10 cellular contexts compared by ENCODE assay signal in the genomic region with DNA sequence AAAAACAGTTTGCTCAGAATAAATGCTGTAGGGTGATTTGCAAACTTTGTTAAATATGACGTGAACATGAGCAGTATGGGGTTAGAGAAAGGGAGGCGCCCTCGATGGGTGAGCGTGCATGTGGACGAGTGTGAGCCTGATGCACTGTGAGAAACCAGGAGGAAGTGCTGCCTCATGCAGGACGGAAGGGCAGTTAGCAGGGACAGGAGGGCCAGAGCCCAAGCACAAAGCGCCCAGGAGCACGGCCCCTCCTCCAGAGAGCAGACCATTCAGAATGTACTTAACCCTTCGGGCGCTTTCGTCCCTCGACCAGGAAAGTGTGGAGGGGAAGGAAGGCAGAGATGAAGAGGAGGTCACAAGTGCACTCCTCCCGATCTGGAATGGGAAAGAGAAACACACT. TPM values are rescaled to one million over a fixed set of nuclear protein-coding genes. Genes with fewer than 3 reads are reported as not detected.
DNase-seq lines count a peak whose midpoint lies in the region; ATAC-seq and TF ChIP-seq lines count a peak whose summit lies in the region.
"Had no signal": no experiment of that assay in that cellular context is flagged by ENCODE, and none has a peak within 500 bp of the region (broad histone marks: within the 10 kb centered on the region; RNA-seq: fewer than 3 reads in every experiment).

No MANE protein-coding gene starts in this region.

- WGBS in gastroesophageal sphincter (ENCODE audit: low coverage in 1 of 2), 2 donors: 14 to 41% methylated on average over 6 to 8 of the region's 13 CpGs
- 52% methylated on average over 13 of the region's 13 CpGs for WGBS in prostate gland

- no peak for TF ChIP-seq CTCF in AG10803 (conservative IDR thresholded peaks at IDR 0.05; ENCODE audit: low read length)
- TF ChIP-seq CTCF in WERI-Rb-1 (IDR thresholded peaks at IDR 0.05; ENCODE audit: low read depth, low read length): peak; percentile 43
- no peak for TF ChIP-seq CTCF in gastroesophageal sphincter (IDR thresholded peaks at IDR 0.05)
- no peak for TF ChIP-seq CTCF in coronary artery (IDR thresholded peaks at IDR 0.05)
- no peak for TF ChIP-seq CTCF in prostate gland (IDR thresholded peaks at IDR 0.05)

- intact Hi-C loops in prostate gland (cut with DNase I): no loop called here

- H3K27ac ChIP-seq in WERI-Rb-1 (no peak overlapping the region), gastroesophageal sphincter (peak overlapping the region in 2 of 4 donors; percentile 6 to 24), coronary artery (peak overlapping the region in 1 of 2 donors; percentile 3), prostate gland (no peak overlapping the region)
- H3K27ac ChIP-seq: HL-60 had no signal

- H3K36me3 ChIP-seq in WERI-Rb-1 (peaks cover 20% of the 10 kb centered on the region), gastroesophageal sphincter (peaks cover 0 to 35% of the 10 kb centered on the region in 2 donors), prostate gland (no peaks in the 10 kb centered on the region)

- TF ChIP-seq POLR2A in gastroesophageal sphincter (IDR thresholded peaks at IDR 0.05): no peak
- no peak for TF ChIP-seq POLR2A in prostate gland (IDR thresholded peaks at IDR 0.05)

- H3K4me1 ChIP-seq in gastroesophageal sphincter (peaks cover 11 to 68% (median 19%) of the 10 kb centered on the region in 3 donors), prostate gland (replicated peaks) (no peaks in the 10 kb centered on the region)

- TF ChIP-seq EP300 in gastroesophageal sphincter (IDR thresholded peaks at IDR 0.05): no peak

- H3K9me3 ChIP-seq in WERI-Rb-1 (ENCODE audit: severe bottlenecking): no peaks in the 10 kb centered on the region
- H3K9me3 ChIP-seq in gastroesophageal sphincter: no peaks in the 10 kb centered on the region
- H3K9me3 ChIP-seq in prostate gland: no peaks in the 10 kb centered on the region

- no peaks in the 10 kb centered on the region for H3K27me3 ChIP-seq in WERI-Rb-1 (ENCODE audit: insufficient read depth, low read depth, severe bottlenecking)
- no peaks in the 10 kb centered on the region for H3K27me3 ChIP-seq in gastroesophageal sphincter
- H3K27me3 ChIP-seq in prostate gland (replicated peaks; ENCODE audit: insufficient read depth): no peaks in the 10 kb centered on the region

- peak; percentile 44 for ATAC-seq in gastroesophageal sphincter

- peak; percentile 34 for DNase-seq in AG10803 (ENCODE audit: low read depth)
- DNase-seq in WERI-Rb-1: peak; percentile 67
- peak; percentile 14 for DNase-seq in mucosa of gallbladder (ENCODE audit: low spot score)
- DNase-seq in cortex of kidney (lab: John Stamatoyannopoulos, UW): no peak
- DNase-seq in coronary artery (ENCODE audit: low spot score): no peak
- DNase-seq in prostate gland (ENCODE audit: low spot score): no peak
- no peak for DNase-seq in NCI-H82 treated with DMSO at 0.1 percent for 48 hours (lab: John Stamatoyannopoulos, UW; ENCODE audit: unreplicated experiment)
- DNase-seq: NCI-H2171 treated with DMSO at 0.1 percent for 48 hours had no signal

- H3K4me3 ChIP-seq in AG10803 (ENCODE audit: low read length) (no peak overlapping the region), WERI-Rb-1 (ENCODE audit: low read depth, low read length) (no peak overlapping the region), gastroesophageal sphincter (no peak overlapping the region), coronary artery (no peak overlapping the region), prostate gland (no peak overlapping the region)

RNA-seq across cellular contexts. Expression of gene TCHP, which starts 44.9 kb away (rescaled TPM):
- total RNA-seq in gastroesophageal sphincter (10 to 100 TPM; 12.4 to 29.4 (median 17.6) TPM), mucosa of gallbladder (18.8 TPM), prostate gland (10 to 100 TPM; 18.9 to 26.3 TPM)

RNA-seq across cellular contexts. Expression of gene GIT2, which starts 51.2 kb away (rescaled TPM):
- 10 to 100 TPM; 36.8 to 52.8 (median 42.3) TPM for total RNA-seq in gastroesophageal sphincter
- 43.6 TPM for total RNA-seq in mucosa of gallbladder
- 10 to 100 TPM; 20.9 to 43.3 TPM for total RNA-seq in prostate gland

RNA-seq across cellular contexts. Expression of gene ANKRD13A, which starts 54.3 kb away (rescaled TPM):
- total RNA-seq in gastroesophageal sphincter (100 to 1,000 TPM; 141 to 182 (median 153) TPM), mucosa of gallbladder (54.3 TPM), prostate gland (10 to 100 TPM; 76.1 to 87.4 TPM)

Comparison
In these comparisons a context has a peak if more than half of its experiments do, and no peak if none do; other contexts are left out.
1. DNase-seq: peak in AG10803 (single experiment), WERI-Rb-1 (single experiment) and mucosa of gallbladder (single experiment); none in cortex of kidney (single experiment), coronary artery (single experiment), prostate gland (single experiment) and NCI-H82 treated with DMSO at 0.1 percent for 48 hours (single experiment).